ENCODE assay signal across 8 cellular contexts in genomic region chr15:61228025-61228901, GRCh38. TPM values are rescaled to one million over a fixed set of nuclear protein-coding genes. Genes with fewer than 3 reads are reported as not detected.
DNase-seq lines count a peak whose midpoint lies in the region; ATAC-seq lines count a peak whose summit lies in the region.

No MANE protein-coding gene starts in this region.

- H3K27ac Mint-ChIP-seq in activated naive CD4-positive, alpha-beta T cell treated with anti-CD3 and anti-CD28 coated beads for 36 hours, result no peak overlapping the region
- H3K27ac Mint-ChIP-seq in activated naive CD8-positive, alpha-beta T cell treated with anti-CD3 and anti-CD28 coated beads for 36 hours, result no peak overlapping the region

- H3K36me3 Mint-ChIP-seq in activated naive CD4-positive, alpha-beta T cell treated with anti-CD3 and anti-CD28 coated beads for 36 hours (ENCODE audit: low read depth), result no peaks in the 10 kb centered on the region
- H3K36me3 Mint-ChIP-seq in activated naive CD8-positive, alpha-beta T cell treated with anti-CD3 and anti-CD28 coated beads for 36 hours, result no peaks in the 10 kb centered on the region

- H3K27ac ChIP-seq in right cardiac atrium (ENCODE audit: low read length), result no peak overlapping the region

- intact Hi-C loops in activated naive CD4-positive, alpha-beta T cell treated with anti-CD3 and anti-CD28 coated beads for 36 hours (cut with micrococcal nuclease), result no loop called here
- intact Hi-C loops in right cardiac atrium (cut with DNase I), result no loop called here

- H3K27me3 Mint-ChIP-seq in activated naive CD4-positive, alpha-beta T cell treated with anti-CD3 and anti-CD28 coated beads for 36 hours (ENCODE audit: low read depth), result peaks cover 50% of the 10 kb centered on the region
- peaks cover 85% of the 10 kb centered on the region for H3K27me3 Mint-ChIP-seq in activated naive CD8-positive, alpha-beta T cell treated with anti-CD3 and anti-CD28 coated beads for 36 hours

- WGBS in right cardiac atrium, result under 1% methylated on average over 63 of the region's 63 CpGs

- H3K27me3 ChIP-seq in right cardiac atrium (ENCODE audit: control insufficient read depth, insufficient read depth), result no peaks in the 10 kb centered on the region

- H3K4me3 ChIP-seq in right cardiac atrium (ENCODE audit: low read length), result peak overlapping the region; percentile 99
- peak overlapping the region; percentile 80 for H3K4me3 ChIP-seq in skeletal muscle cell (ENCODE audit: low read depth, low read length)

- CTCF ChIA-PET in activated naive CD4-positive, alpha-beta T cell treated with anti-CD3 and anti-CD28 coated beads for 36 hours (lab: Charles Lee), result interaction anchor here (0.6 to 0.9 kb wide), 2 partner anchors 78 to 161 kb away, joined by 3 read pairs; no protein-coding TSS in a partner anchor

- H3K4me1 ChIP-seq in right cardiac atrium (ENCODE audit: control insufficient read depth, insufficient read depth, low read length), result peaks cover 2% of the 10 kb centered on the region

- peaks cover 7% of the 10 kb centered on the region for H3K4me1 Mint-ChIP-seq in activated naive CD4-positive, alpha-beta T cell treated with anti-CD3 and anti-CD28 coated beads for 36 hours (ENCODE audit: low read depth)
- H3K4me1 Mint-ChIP-seq in activated naive CD8-positive, alpha-beta T cell treated with anti-CD3 and anti-CD28 coated beads for 36 hours, result peaks cover 3% of the 10 kb centered on the region

- no peak for DNase-seq in activated naive CD4-positive, alpha-beta T cell treated with anti-CD3 and anti-CD28 coated beads for 36 hours
- no peak for DNase-seq in activated naive CD4-positive, alpha-beta T cell (lab: John Stamatoyannopoulos, UW)
- DNase-seq in activated naive CD8-positive, alpha-beta T cell treated with anti-CD3 and anti-CD28 coated beads for 36 hours, result peak; percentile 6
- DNase-seq in right cardiac atrium, result peak; percentile 14 to 59 (median 58)
- DNase-seq in skeletal muscle cell (ENCODE audit: low read depth), result no peak
- DNase-seq in effector CD4-positive, alpha-beta T cell, result no peak
- DNase-seq in HT-29 (ENCODE audit: low spot score), result no peak

- ATAC-seq in right cardiac atrium (peak in 1 of 2 donors; percentile 17), HG03108 (IDR thresholded peaks at IDR 0.05; ENCODE audit: unreplicated experiment) (no peak)

- H3K4me3 Mint-ChIP-seq in activated naive CD4-positive, alpha-beta T cell treated with anti-CD3 and anti-CD28 coated beads for 36 hours, result peak overlapping the region; percentile 48
- peak overlapping the region; percentile 63 for H3K4me3 Mint-ChIP-seq in activated naive CD8-positive, alpha-beta T cell treated with anti-CD3 and anti-CD28 coated beads for 36 hours

- no peaks in the 10 kb centered on the region for H3K9me3 Mint-ChIP-seq in activated naive CD4-positive, alpha-beta T cell treated with anti-CD3 and anti-CD28 coated beads for 36 hours
- no peaks in the 10 kb centered on the region for H3K9me3 Mint-ChIP-seq in activated naive CD8-positive, alpha-beta T cell treated with anti-CD3 and anti-CD28 coated beads for 36 hours

- no peaks in the 10 kb centered on the region for H3K9me3 ChIP-seq in right cardiac atrium (ENCODE audit: control insufficient read depth, low read length)

RNA-seq across cellular contexts. Expression of gene RORA, which starts 0.8 kb away (rescaled TPM):
- total RNA-seq in activated naive CD4-positive, alpha-beta T cell treated with anti-CD3 and anti-CD28 coated beads for 36 hours, result 10 to 100 TPM; 39.8 to 41.4 TPM
- 10 to 100 TPM; 12.2 to 12.7 TPM for total RNA-seq in activated naive CD8-positive, alpha-beta T cell treated with anti-CD3 and anti-CD28 coated beads for 36 hours
- total RNA-seq in right cardiac atrium, result 10 to 100 TPM; 13.2 to 16.3 (median 15.4) TPM
- 4.6 TPM for polyA plus RNA-seq in right cardiac atrium
- 0.05 and 0.31 TPM in 2 replicates for total RNA-seq in HT-29 (2014; rRNA removed; shearing (Covaris generic))

Comparison
In these comparisons a context has a peak if more than half of its experiments do, and no peak if none do; other contexts are left out.
1. DNase-seq: peak in activated naive CD8-positive, alpha-beta T cell treated with anti-CD3 and anti-CD28 coated beads for 36 hours (single experiment) and right cardiac atrium (3 of 3); none in activated naive CD4-positive, alpha-beta T cell treated with anti-CD3 and anti-CD28 coated beads for 36 hours (single experiment), activated naive CD4-positive, alpha-beta T cell (0 of 4), skeletal muscle cell (single experiment), effector CD4-positive, alpha-beta T cell (single experiment) and HT-29 (single experiment).
2. RNA of gene RORA, which starts 0.8 kb away (total RNA-seq): 39.8 to 41.4 TPM in activated naive CD4-positive, alpha-beta T cell treated with anti-CD3 and anti-CD28 coated beads for 36 hours, 13.2 to 16.3 TPM in right cardiac atrium and 12.2 to 12.7 TPM in activated naive CD8-positive, alpha-beta T cell treated with anti-CD3 and anti-CD28 coated beads for 36 hours; 0.05 to 0.31 TPM in HT-29; every median in the first group is over 10 times any median in the second.